In the genomic region with DNA sequence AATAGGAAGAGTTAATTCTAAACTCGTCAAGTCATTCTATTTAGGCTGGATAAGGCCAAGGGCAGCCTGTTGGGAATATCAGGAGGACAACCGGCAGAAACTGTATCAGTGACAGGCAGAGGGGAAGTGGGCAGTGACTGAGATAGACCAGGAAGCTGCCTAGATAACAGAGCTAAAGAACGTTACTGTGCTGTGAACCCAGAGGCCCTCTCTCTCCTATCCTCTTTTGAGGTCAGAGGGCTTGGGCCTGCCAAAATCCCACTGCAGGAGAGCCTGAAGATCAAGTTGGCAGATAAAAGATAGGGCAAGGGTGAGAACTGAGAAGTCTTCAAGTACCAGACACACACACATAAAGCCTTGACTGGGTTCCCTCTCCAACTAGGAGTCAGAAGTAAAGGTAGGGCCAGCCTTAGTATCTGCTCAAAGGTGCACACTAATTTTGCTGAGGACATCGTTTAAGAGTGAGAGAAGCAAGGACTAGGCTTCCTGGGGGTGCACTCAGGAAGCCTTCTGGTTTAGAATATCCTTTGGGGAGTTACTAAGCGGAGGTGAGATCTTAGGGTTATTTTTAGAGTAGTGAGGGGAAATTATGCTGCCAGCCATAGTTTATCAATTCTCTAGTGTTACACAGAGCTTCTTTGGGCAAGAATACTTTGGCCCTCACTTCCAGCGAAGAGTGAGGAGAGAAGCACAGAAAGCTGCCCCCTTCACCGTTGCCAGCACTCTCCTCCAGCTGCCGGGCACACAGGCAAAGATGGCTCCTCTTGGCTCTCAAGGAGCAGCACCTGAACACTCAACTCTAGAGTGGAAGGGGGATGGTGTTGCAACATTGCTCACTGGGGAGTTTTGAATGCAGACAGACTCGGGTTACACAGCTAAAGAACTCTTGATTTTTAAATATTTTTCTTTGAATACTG, we compare ENCODE assay signal across 12 cellular contexts. TPM values are rescaled to one million over a fixed set of nuclear protein-coding genes. Genes with fewer than 3 reads are reported as not detected.
DNase-seq lines count a peak whose midpoint lies in the region; ATAC-seq and TF ChIP-seq lines count a peak whose summit lies in the region.
"Had no signal": no experiment of that assay in that cellular context is flagged by ENCODE, and none has a peak within 500 bp of the region (broad histone marks: within the 10 kb centered on the region; RNA-seq: fewer than 3 reads in every experiment).

No MANE protein-coding gene starts in this region.

- no peaks in the 10 kb centered on the region for H3K27me3 Mint-ChIP-seq in Calu3 (ENCODE audit: unreplicated experiment)
- H3K27me3 Mint-ChIP-seq: brain had no signal

- dilution Hi-C loops in IMR-90 (cut with HindIII; ENCODE audit: low sequenced_read_pairs, unreplicated experiment) = no loop called here

- H4K5ac ChIP-seq in IMR-90 (ENCODE audit: low read depth, low read length) = no peak overlapping the region

- TF ChIP-seq POLR2A in IMR-90 (IDR thresholded peaks at IDR 0.05; ENCODE audit: low read depth, low read length) = no peak

- no peak overlapping the region for H3K56ac ChIP-seq in IMR-90 (ENCODE audit: extremely low read depth, insufficient read depth, low read length)

- no peak overlapping the region for H3K4me3 Mint-ChIP-seq in stimulated activated effector memory CD8-positive, alpha-beta T cell treated with anti-CD3 and anti-CD28 coated beads, Interleukin-12 subunit alpha, Interleukin-12 subunit beta, amount 100 ng/mL, for 72 hours
- H3K4me3 Mint-ChIP-seq in Calu3 (ENCODE audit: low read depth, unreplicated experiment) = no peak overlapping the region
- H3K4me3 Mint-ChIP-seq: brain had no signal

- H3K18ac ChIP-seq in IMR-90 (ENCODE audit: low read depth, low read length) = no peak overlapping the region

- no peak overlapping the region for H3K27ac Mint-ChIP-seq in stimulated activated effector memory CD8-positive, alpha-beta T cell treated with anti-CD3 and anti-CD28 coated beads, Interleukin-12 subunit alpha, Interleukin-12 subunit beta, amount 100 ng/mL, for 72 hours
- no peak overlapping the region for H3K27ac Mint-ChIP-seq in Calu3 (ENCODE audit: unreplicated experiment)
- H3K27ac Mint-ChIP-seq: brain had no signal

- H3K4me3 ChIP-seq in IMR-90 (ENCODE audit: insufficient read depth, low read depth, low read length) = no peak overlapping the region
- no peak overlapping the region for H3K4me3 ChIP-seq in HAP-1
- no peak overlapping the region for H3K4me3 ChIP-seq in brain microvascular endothelial cell (ENCODE audit: low read depth, low read length)
- H3K4me3 ChIP-seq: SK-N-MC, thoracic aorta had no signal

- peak overlapping the region; percentile 23; the same call in 1 of the 2 replicates for H4K91ac ChIP-seq in IMR-90 (ENCODE audit: insufficient read depth, low read depth, low read length)

- no peak overlapping the region for H3K4me2 ChIP-seq in IMR-90 (ENCODE audit: low read depth, low read length)

- intact Hi-C loops in IMR-90 (cut with micrococcal nuclease) = no loop called here
- intact Hi-C loops in Calu3 (cut with micrococcal nuclease; ENCODE audit: unreplicated experiment) = no loop called here

- in situ Hi-C loops in IMR-90 (cut with MboI; ENCODE audit: low sequenced_read_pairs) = no loop called here
- in situ Hi-C loops in HAP-1 (cut with MboI; ENCODE audit: low sequenced_read_pairs) = no loop called here
- in situ Hi-C loops in brain microvascular endothelial cell (cut with HindIII; ENCODE audit: low pct_ligation_motif_present, low sequenced_read_pairs) = no loop called here

- H3K27me3 ChIP-seq in IMR-90 (ENCODE audit: control insufficient read depth, insufficient read depth, low read length) (no peaks in the 10 kb centered on the region), HAP-1 (ENCODE audit: low read depth) (no peaks in the 10 kb centered on the region; the same call in 1 of the 2 replicates), brain microvascular endothelial cell (replicated peaks) (no peaks in the 10 kb centered on the region)

- TF ChIP-seq CTCF in IMR-90 (conservative IDR thresholded peaks at IDR 0.05; ENCODE audit: low read depth, low read length) = no peak
- no peak for TF ChIP-seq CTCF in Calu3 (IDR thresholded peaks at IDR 0.05; ENCODE audit: unreplicated experiment)
- no peak for TF ChIP-seq CTCF in brain microvascular endothelial cell (IDR thresholded peaks at IDR 0.05; ENCODE audit: low read depth, low read length, missing control alignments)

- 100% methylated on average over 1 of the region's 9 CpGs; no CpG with 5 or more reads in 1 of the 2 experiments for WGBS in IMR-90 (ENCODE audit: extremely low coverage in 2 of 2, insufficient read length in 1 of 2), 2 experiments

- H3K9me3 Mint-ChIP-seq in stimulated activated effector memory CD8-positive, alpha-beta T cell treated with anti-CD3 and anti-CD28 coated beads, Interleukin-12 subunit alpha, Interleukin-12 subunit beta, amount 100 ng/mL, for 72 hours = no peaks in the 10 kb centered on the region
- H3K9me3 Mint-ChIP-seq in Calu3 (ENCODE audit: low read depth, unreplicated experiment) = no peaks in the 10 kb centered on the region
- H3K9me3 Mint-ChIP-seq: brain had no signal

- H3K36me3 ChIP-seq in IMR-90 (ENCODE audit: control insufficient read depth, insufficient read depth, low read length) (peaks cover 8% of the 10 kb centered on the region), HAP-1 (replicated peaks) (no peaks in the 10 kb centered on the region), brain microvascular endothelial cell (replicated peaks) (no peaks in the 10 kb centered on the region)
- H3K36me3 ChIP-seq: thoracic aorta had no signal

- H3K4ac ChIP-seq in IMR-90 (ENCODE audit: low read depth, low read length) = no peak overlapping the region

- POLR2A ChIA-PET in IMR-90 (lab: Charles Lee; ENCODE audit: unreplicated experiment) = no interaction called here

- H3K9me3 ChIP-seq in IMR-90 (ENCODE audit: control insufficient read depth, insufficient read depth, low read length) = no peaks in the 10 kb centered on the region
- H3K9me3 ChIP-seq in HAP-1 = no peaks in the 10 kb centered on the region
- H3K9me3 ChIP-seq: thoracic aorta had no signal

- CTCF ChIA-PET in IMR-90 (lab: Yijun Ruan, JAX) (interaction anchor here (1.5 to 2.2 kb wide), 2 partner anchors 10 to 325 kb away, joined by 4 to 9 read pairs; a partner anchor contains a TSS), Calu3 (lab: Charles Lee) (no interaction called here)

- peaks cover 7 to 27% of the 10 kb centered on the region in 2 experiments; a peak in 3 of 4 replicates for H3K79me1 ChIP-seq in IMR-90 (ENCODE audit: low read depth in 1 of 2, low read length in 2 of 2)

- TF ChIP-seq RAD21 in IMR-90 (IDR thresholded peaks at IDR 0.05; ENCODE audit: low read length) = no peak

- H2AK9ac ChIP-seq in IMR-90 (replicated peaks; ENCODE audit: low read depth, low read length, poor library complexity) = no peak overlapping the region

- H2AFZ ChIP-seq in IMR-90 (replicated peaks; ENCODE audit: low read length, poor library complexity) = no peak overlapping the region

- DNase-seq in IMR-90 (peak; percentile 57), fibroblast of peridontal ligament (ENCODE audit: extremely low read depth) (peak; percentile 34), HAP-1 (ENCODE audit: low spot score in 2 of 2) (no peak), Calu3 (no peak), brain microvascular endothelial cell (no peak)
- DNase-seq in stimulated activated effector memory CD8-positive, alpha-beta T cell treated with anti-CD3 and anti-CD28 coated beads, Interleukin-12 subunit alpha, Interleukin-12 subunit beta, amount 100 ng/mL, for 72 hours (ENCODE audit: low spot score in 2 of 2) = no peak
- DNase-seq: foreskin melanocyte had no signal

- H3K9me1 ChIP-seq in IMR-90 (ENCODE audit: insufficient read depth, low read length) = 0 out of 2 replicates have a peak, but pooled peaks cover 7% of the 10 kb centered on the region

- no peak overlapping the region for H3K23ac ChIP-seq in IMR-90 (ENCODE audit: low read depth, low read length)

- H3K36me3 Mint-ChIP-seq in stimulated activated effector memory CD8-positive, alpha-beta T cell treated with anti-CD3 and anti-CD28 coated beads, Interleukin-12 subunit alpha, Interleukin-12 subunit beta, amount 100 ng/mL, for 72 hours = no peaks in the 10 kb centered on the region
- H3K36me3 Mint-ChIP-seq in Calu3 (ENCODE audit: insufficient read depth, unreplicated experiment) = no peaks in the 10 kb centered on the region
- H3K36me3 Mint-ChIP-seq: brain had no signal

- no peak overlapping the region for H4K8ac ChIP-seq in IMR-90 (ENCODE audit: low read depth in 2 of 2, low read length in 2 of 2)

- BruUV-seq in IMR-90 (replicated peaks; lab: Mats Ljungman, UMichigan) = no TSS peak
- BruUV-seq in Calu3 (replicated peaks; lab: Mats Ljungman, UMichigan) = no TSS peak

- H3K27ac ChIP-seq in IMR-90 (ENCODE audit: insufficient read depth, low read length) (no peak overlapping the region), brain microvascular endothelial cell (no peak overlapping the region)
- H3K27ac ChIP-seq: SK-N-MC, thoracic aorta had no signal

- H2BK20ac ChIP-seq in IMR-90 (ENCODE audit: low read depth, low read length) = 0 out of 2 replicates have a peak overlapping the region, but pooled peaks have one; percentile 20

- H2BK5ac ChIP-seq in IMR-90 (ENCODE audit: low read depth, low read length, poor library complexity, severe bottlenecking) = no peak overlapping the region

- H3K14ac ChIP-seq in IMR-90 (replicated peaks; ENCODE audit: low read depth, low read length) = no peak overlapping the region

- H3K4me1 Mint-ChIP-seq in stimulated activated effector memory CD8-positive, alpha-beta T cell treated with anti-CD3 and anti-CD28 coated beads, Interleukin-12 subunit alpha, Interleukin-12 subunit beta, amount 100 ng/mL, for 72 hours = peaks cover 11% of the 10 kb centered on the region
- H3K4me1 Mint-ChIP-seq in Calu3 (ENCODE audit: low read depth, unreplicated experiment) = no peaks in the 10 kb centered on the region

- peak; percentile 42 for ATAC-seq in GM19397 (IDR thresholded peaks at IDR 0.05; ENCODE audit: unreplicated experiment)
- peak; percentile 65 for ATAC-seq in IMR-90 (ENCODE audit: low read depth)
- ATAC-seq in stimulated activated effector memory CD8-positive, alpha-beta T cell treated with anti-CD3 and anti-CD28 coated beads, Interleukin-12 subunit alpha, Interleukin-12 subunit beta, amount 100 ng/mL, for 72 hours = peak; percentile 56
- ATAC-seq in HG03280 (IDR thresholded peaks at IDR 0.05; ENCODE audit: unreplicated experiment) = no peak

- peaks cover 9% of the 10 kb centered on the region for H3K4me1 ChIP-seq in IMR-90 (ENCODE audit: control insufficient read depth, insufficient read depth, low read length)
- H3K4me1 ChIP-seq in HAP-1 = peaks cover 13% of the 10 kb centered on the region

- no peaks in the 10 kb centered on the region for H4K20me1 ChIP-seq in IMR-90 (ENCODE audit: insufficient read depth, low read length)

- H2AK5ac ChIP-seq in IMR-90 (ENCODE audit: low read depth, low read length) = no peak overlapping the region

- peak overlapping the region; percentile 5; the same call in 1 of the 2 replicates for H2BK120ac ChIP-seq in IMR-90 (ENCODE audit: low read depth, low read length)

- H3K9ac ChIP-seq in IMR-90 (ENCODE audit: low read depth, low read length) = no peak overlapping the region

- 0 out of 3 replicates have a peak overlapping the region, but pooled peaks have one; percentile 49 for H2BK15ac ChIP-seq in IMR-90 (ENCODE audit: low read depth, low read length)

RNA-seq across cellular contexts. Expression of a gene that starts 9.8 kb away (rescaled TPM):
- total RNA-seq in IMR-90 (2012; rRNA removed) (11.5 and 12.5 TPM in 2 replicates), Calu3 (2022) (not detected in 2 replicates)
- 7.7 and 8.3 TPM in 2 replicates for polyA plus RNA-seq in IMR-90 (2012; rRNA removed)
- polyA plus RNA-seq in IMR-90 (2012; cell fraction: cytosol; rRNA removed) = 4.0 and 7.0 TPM in 2 replicates
- polyA plus RNA-seq in IMR-90 (2012; cell fraction: nucleus; rRNA removed; ENCODE audit: low replicate concordance) = 2.8 and 3.3 TPM in 2 replicates

Comparison
In these comparisons a context has a peak if more than half of its experiments do, and no peak if none do; other contexts are left out.
1. DNase-seq: peak in IMR-90 (single experiment) and fibroblast of peridontal ligament (single experiment); none in stimulated activated effector memory CD8-positive, alpha-beta T cell treated with anti-CD3 and anti-CD28 coated beads, Interleukin-12 subunit alpha, Interleukin-12 subunit beta, amount 100 ng/mL, for 72 hours (0 of 2), HAP-1 (0 of 2), Calu3 (single experiment) and brain microvascular endothelial cell (single experiment).
2. RNA of a gene that starts 9.8 kb away (total RNA-seq): 11.5 to 12.5 TPM in IMR-90; not detected in Calu3; every median in the first group is over 10 times any median in the second.